In the genomic region with DNA sequence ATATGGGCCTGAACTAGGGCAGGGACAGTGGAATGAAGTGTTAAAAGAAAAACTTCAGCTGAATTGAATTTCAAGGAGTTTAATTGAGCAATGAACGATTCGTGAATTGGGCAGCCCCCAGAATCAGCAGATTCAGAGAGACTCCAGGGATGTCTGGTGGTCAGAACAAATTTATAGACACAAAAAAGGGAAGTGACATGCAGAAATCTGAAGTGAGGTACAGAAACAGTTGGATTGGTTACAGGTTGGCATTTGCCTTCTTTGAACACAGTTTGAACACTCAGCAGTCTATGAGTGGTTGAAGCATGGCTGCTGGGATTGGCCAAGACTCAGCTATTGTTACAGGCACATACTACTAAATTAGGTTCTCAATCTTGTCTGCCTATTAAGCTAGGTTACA, we compare ENCODE assay signal across 1 cellular context.
TF ChIP-seq lines count a peak whose summit lies in the region.

No MANE protein-coding gene starts in this region.

TF ChIP-seq in HCT116, 20 proteins besides CTCF, POLR2A, EP300 and RAD21 (continued from another document):
- TF ChIP-seq YY1 (IDR thresholded peaks at IDR 0.05; ENCODE audit: extremely low read depth, insufficient replicate concordance, low read depth, low read length) (no peak), SP1 (IDR thresholded peaks at IDR 0.05; ENCODE audit: low read depth) (no peak), ZNF274 (IDR thresholded peaks at IDR 0.05; ENCODE audit: low read depth, low read length) (no peak), SRF (IDR thresholded peaks at IDR 0.05; ENCODE audit: low read depth) (no peak), ELF1 (IDR thresholded peaks at IDR 0.05; ENCODE audit: borderline replicate concordance, low read depth) (no peak), TCF7L2 (IDR thresholded peaks at IDR 0.05; ENCODE audit: borderline replicate concordance, extremely low read depth, insufficient read depth, insufficient read length) (no peak), EZH2phosphoT487 (IDR thresholded peaks at IDR 0.05; ENCODE audit: borderline replicate concordance) (no peak), EZH2 (IDR thresholded peaks at IDR 0.05) (no peak), FOSL1 (IDR thresholded peaks at IDR 0.05; ENCODE audit: low read depth) (no peak), CEBPB (IDR thresholded peaks at IDR 0.05; ENCODE audit: low read depth) (no peak), JUND (IDR thresholded peaks at IDR 0.05) (no peak), MAX (IDR thresholded peaks at IDR 0.05) (no peak)
- TF ChIP-seq, protein P1, sequence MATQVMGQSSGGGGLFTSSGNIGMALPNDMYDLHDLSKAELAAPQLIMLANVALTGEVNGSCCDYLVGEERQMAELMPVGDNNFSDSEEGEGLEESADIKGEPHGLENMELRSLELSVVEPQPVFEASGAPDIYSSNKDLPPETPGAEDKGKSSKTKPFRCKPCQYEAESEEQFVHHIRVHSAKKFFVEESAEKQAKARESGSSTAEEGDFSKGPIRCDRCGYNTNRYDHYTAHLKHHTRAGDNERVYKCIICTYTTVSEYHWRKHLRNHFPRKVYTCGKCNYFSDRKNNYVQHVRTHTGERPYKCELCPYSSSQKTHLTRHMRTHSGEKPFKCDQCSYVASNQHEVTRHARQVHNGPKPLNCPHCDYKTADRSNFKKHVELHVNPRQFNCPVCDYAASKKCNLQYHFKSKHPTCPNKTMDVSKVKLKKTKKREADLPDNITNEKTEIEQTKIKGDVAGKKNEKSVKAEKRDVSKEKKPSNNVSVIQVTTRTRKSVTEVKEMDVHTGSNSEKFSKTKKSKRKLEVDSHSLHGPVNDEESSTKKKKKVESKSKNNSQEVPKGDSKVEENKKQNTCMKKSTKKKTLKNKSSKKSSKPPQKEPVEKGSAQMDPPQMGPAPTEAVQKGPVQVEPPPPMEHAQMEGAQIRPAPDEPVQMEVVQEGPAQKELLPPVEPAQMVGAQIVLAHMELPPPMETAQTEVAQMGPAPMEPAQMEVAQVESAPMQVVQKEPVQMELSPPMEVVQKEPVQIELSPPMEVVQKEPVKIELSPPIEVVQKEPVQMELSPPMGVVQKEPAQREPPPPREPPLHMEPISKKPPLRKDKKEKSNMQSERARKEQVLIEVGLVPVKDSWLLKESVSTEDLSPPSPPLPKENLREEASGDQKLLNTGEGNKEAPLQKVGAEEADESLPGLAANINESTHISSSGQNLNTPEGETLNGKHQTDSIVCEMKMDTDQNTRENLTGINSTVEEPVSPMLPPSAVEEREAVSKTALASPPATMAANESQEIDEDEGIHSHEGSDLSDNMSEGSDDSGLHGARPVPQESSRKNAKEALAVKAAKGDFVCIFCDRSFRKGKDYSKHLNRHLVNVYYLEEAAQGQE (IDR thresholded peaks at IDR 0.05; ENCODE audit: low read depth) = no peak
